Comparison of ENCODE assay signal across 8 cellular contexts in genomic region chr15:78638658-78639314, GRCh38. TPM values are rescaled to one million over a fixed set of nuclear protein-coding genes. Genes with fewer than 3 reads are reported as not detected.
DNase-seq lines count a peak whose midpoint lies in the region; ATAC-seq, FAIRE-seq and TF ChIP-seq lines count a peak whose summit lies in the region.

No MANE protein-coding gene starts in this region.

- peak; percentile 19 for FAIRE-seq in G401.6 (lab: Jason Lieb, UNC)
- FAIRE-seq in K562 (lab: Jason Lieb, UNC), result peak; percentile 85

- CTCF ChIA-PET in K562 (lab: Yijun Ruan, JAX; ENCODE audit: low intra/inter-chr PET ratio), result interaction anchor here (0.7 to 1.3 kb wide), 3 partner anchors 70 to 235 kb away, joined by 3 to 10 read pairs (median 3); no protein-coding TSS in a partner anchor

- TF ChIP-seq RAD21 in K562 (CRISPR knock-in tag; conservative IDR thresholded peaks at IDR 0.05 in 1 of 2, IDR thresholded peaks at IDR 0.05 in 1 of 2), result peak; percentile 47 to 72

- DNase-seq in LNCaP clone FGC (ENCODE audit: low read depth) (no peak), SK-MEL-5 (ENCODE audit: low read depth, low spot score) (peak; percentile 82), K562 (ENCODE audit: extremely low read depth in 1 of 4, low spot score in 3 of 4) (peak; percentile 71 to 76 (median 73)), left kidney (ENCODE audit: low read depth, low spot score) (peak; percentile 92), dedifferentiated amniotic fluid mesenchymal stem cell (ENCODE audit: extremely low spot score) (no peak)
- peak; percentile 77 for DNase-seq in stimulated activated CD8-positive, alpha-beta memory T cell treated with anti-CD3 and anti-CD28 coated beads, Interleukin-4, amount 100 ng/mL, for 48 hours

- peaks cover 3 to 12% of the 10 kb centered on the region in 2 experiments; a peak in 3 of 5 replicates for H3K4me1 ChIP-seq in K562 (replicated peaks in 1 of 2; ENCODE audit: control insufficient read depth in 2 of 2, insufficient read depth in 2 of 2, low read length in 2 of 2)

- no peak overlapping the region for H3K4me2 ChIP-seq in K562 (ENCODE audit: insufficient read depth, low read length)

- TF ChIP-seq POLR2A in K562 (conservative IDR thresholded peaks at IDR 0.05), result no peak

- 0 out of 2 replicates have a peak, but pooled peaks cover 3% of the 10 kb centered on the region for H4K20me1 ChIP-seq in K562 (replicated peaks; ENCODE audit: control insufficient read depth, insufficient read depth, low read length)

- H3K9me3 ChIP-seq in K562 (replicated peaks; ENCODE audit: control insufficient read depth, insufficient read depth, low read depth, low read length), result no peaks in the 10 kb centered on the region

- POLR2A ChIA-PET in K562 (lab: Yijun Ruan, JAX), result interaction anchor here (1.3 kb wide), 1 partner anchor 11 kb away, joined by 3 read pairs; no protein-coding TSS in a partner anchor

- no peak for TF ChIP-seq EP300 in K562 (IDR thresholded peaks at IDR 0.05; ENCODE audit: low read length)

- H2AFZ ChIP-seq in K562 (ENCODE audit: low read depth, low read length), result no peak overlapping the region

- intact Hi-C loops in K562 (cut with micrococcal nuclease), result loop anchor here (1.0 to 5.0 kb wide), 2 partner anchors 71 to 114 kb away; no protein-coding TSS in a partner anchor

- no peaks in the 10 kb centered on the region for H3K79me2 ChIP-seq in K562 (ENCODE audit: control insufficient read depth, insufficient read depth, low read length)

- H3K36me3 ChIP-seq in K562 (ENCODE audit: control insufficient read depth, insufficient read depth, low read length), result no peaks in the 10 kb centered on the region

- no peaks in the 10 kb centered on the region for H3K9me1 ChIP-seq in K562 (ENCODE audit: control insufficient read depth, insufficient read depth, low read length)

- H3K27me3 ChIP-seq in K562 (ENCODE audit: control insufficient read depth in 2 of 2, insufficient read depth in 2 of 2, low read length in 2 of 2), result peaks cover 9 to 38% of the 10 kb centered on the region in 2 experiments; a peak in 4 of 5 replicates

- H3K9ac ChIP-seq in K562 (ENCODE audit: insufficient read depth in 1 of 2, low read depth in 2 of 2, low read length in 2 of 2), result no peak overlapping the region

- no peak overlapping the region for H3K27ac ChIP-seq in K562 (ENCODE audit: extremely low read depth, low read depth, low read length)

- in situ Hi-C loops in SK-MEL-5 (cut with HindIII; ENCODE audit: low pct_unique_long_range_greater_than_20kb, low sequenced_read_pairs) (no loop called here), K562 (cut with MboI) (no loop called here)

- ATAC-seq in K562 (peak; percentile 89), GM18861 (IDR thresholded peaks at IDR 0.05; ENCODE audit: unreplicated experiment) (no peak)

- peak; percentile 66 for TF ChIP-seq CTCF in LNCaP clone FGC (IDR thresholded peaks at IDR 0.05; ENCODE audit: control insufficient read depth, extremely low read depth, insufficient read depth)
- TF ChIP-seq CTCF in K562 (IDR thresholded peaks at IDR 0.05 in 2 of 3, conservative IDR thresholded peaks at IDR 0.05 in 1 of 3; ENCODE audit: insufficient read depth in 2 of 3, low read depth in 1 of 3, low read length in 3 of 3), result peak; percentile 69 to 78 (median 73)

- WGBS in K562 (ENCODE audit: insufficient coverage, low coverage, missing lambda C conversion rate), result 3% methylated on average over 2 of the region's 4 CpGs

- H3K4me3 ChIP-seq in LNCaP clone FGC (ENCODE audit: low read depth, low read length), result no peak overlapping the region
- H3K4me3 ChIP-seq in K562, result no peak overlapping the region

- no TSS peak for BruUV-seq in K562 (replicated peaks; lab: Mats Ljungman, UMichigan)

TF ChIP-seq in K562, 482 proteins besides CTCF, POLR2A, EP300 and RAD21:
- no peak for TF ChIP-seq ATF1 (CRISPR knock-in tag; IDR thresholded peaks at IDR 0.05)
- TF ChIP-seq ATF1 (tag; IDR thresholded peaks at IDR 0.05), result no peak
- TF ChIP-seq SNIP1 (IDR thresholded peaks at IDR 0.05; ENCODE audit: low read depth), result peak; percentile 88
- TF ChIP-seq SMC3 (conservative IDR thresholded peaks at IDR 0.05; ENCODE audit: insufficient read depth, low read depth, low read length), result peak; percentile 76
- peak; percentile 26; the same call in 1 of the 2 replicates for TF ChIP-seq JUND (IDR thresholded peaks at IDR 0.05; ENCODE audit: borderline replicate concordance, low read depth, low read length)
- no peak for TF ChIP-seq JUND (tag; IDR thresholded peaks at IDR 0.05; ENCODE audit: borderline replicate concordance, low read depth, low read length)

RNA-seq across cellular contexts. Expression of gene CHRNB4, which starts 2.2 kb away (rescaled TPM):
- total RNA-seq in SK-MEL-5 (2014; rRNA removed; shearing (Covaris generic)), result 0.05 and 0.08 TPM in 2 replicates
- 0.20 and 0.31 TPM in 2 replicates for polyA plus RNA-seq in SK-MEL-5 (2015; cell fraction: cytosol; rRNA removed)
- not detected in 2 replicates for polyA plus RNA-seq in SK-MEL-5 (2015; cell fraction: nucleus; rRNA removed)
- not detected in 2 replicates for total RNA-seq in K562 (2011; cell fraction: chromatin; rRNA removed; ENCODE audit: low replicate concordance)
- total RNA-seq in K562 (2011; cell fraction: nucleolus; rRNA removed), result not detected in 2 replicates
- not detected in 2 replicates for total RNA-seq in K562 (2011; cell fraction: nucleoplasm; rRNA removed)
- 0.18 TPM in 1 of 2 replicates, not detected in the other for total RNA-seq in K562 (2014; rRNA removed)
- total RNA-seq in K562 (2014; rRNA removed; fragmentation: Illumina TruSeq; extraction: Trizol), result not detected in 2 replicates
- not detected in 2 replicates for total RNA-seq in K562 (2015; rRNA removed; fragmentation: Illumina TruSeq; extraction: Trizol)
- total RNA-seq in K562 (2021), result not detected in 2 replicates
- polyA plus RNA-seq in K562 (2011; rRNA removed), result not detected in 2 replicates
- polyA plus RNA-seq in K562 (2011; cell fraction: cytosol; rRNA removed), result 0.04 TPM in 1 of 2 replicates, not detected in the other
- 0.04 TPM in 1 of 2 replicates, not detected in the other for polyA plus RNA-seq in K562 (2011; cell fraction: nucleus; rRNA removed)
- polyA plus RNA-seq in K562 (2012), result not detected in 2 replicates
- not detected in 2 replicates for polyA plus RNA-seq in K562 (2014; fragmentation: Illumina TruSeq; extraction: Trizol)
- polyA plus RNA-seq in K562 (2014; fragmentation: Nextera tagmentation; extraction: Ambion mirVana), result under 1 TPM in 1 of 2 experiments, not detected in 1; 0.08 TPM
- polyA plus RNA-seq in K562 (2014; rRNA removed), result not detected in 2 replicates
- polyA minus RNA-seq in K562 (2011; rRNA and poly(A)+ RNA removed), result not detected in 2 replicates
- not detected in 2 replicates for polyA minus RNA-seq in K562 (2011; cell fraction: cytosol; rRNA and poly(A)+ RNA removed)
- not detected in 2 replicates for polyA minus RNA-seq in K562 (2011; cell fraction: nucleus; rRNA and poly(A)+ RNA removed)

RNA-seq across cellular contexts. Expression of gene CHRNA3, which starts 18.0 kb away (rescaled TPM):
- total RNA-seq in SK-MEL-5 (2014; rRNA removed; shearing (Covaris generic)), result 0.74 and 2.1 TPM in 2 replicates
- polyA plus RNA-seq in SK-MEL-5 (2015; cell fraction: cytosol; rRNA removed), result 1.6 and 2.9 TPM in 2 replicates
- polyA plus RNA-seq in SK-MEL-5 (2015; cell fraction: nucleus; rRNA removed), result 0.99 and 3.3 TPM in 2 replicates
- not detected in 2 replicates for total RNA-seq in K562 (2011; cell fraction: chromatin; rRNA removed; ENCODE audit: low replicate concordance)
- total RNA-seq in K562 (2011; cell fraction: nucleolus; rRNA removed), result not detected in 2 replicates
- total RNA-seq in K562 (2011; cell fraction: nucleoplasm; rRNA removed), result not detected in 2 replicates
- not detected in 2 replicates for total RNA-seq in K562 (2014; rRNA removed)
- not detected in 2 replicates for total RNA-seq in K562 (2014; rRNA removed; fragmentation: Illumina TruSeq; extraction: Trizol)
- total RNA-seq in K562 (2015; rRNA removed; fragmentation: Illumina TruSeq; extraction: Trizol), result not detected in 2 replicates
- not detected in 2 replicates for total RNA-seq in K562 (2021)
- polyA plus RNA-seq in K562 (2011; rRNA removed), result not detected in 2 replicates
- polyA plus RNA-seq in K562 (2011; cell fraction: cytosol; rRNA removed), result not detected in 2 replicates
- polyA plus RNA-seq in K562 (2011; cell fraction: nucleus; rRNA removed), result not detected in 2 replicates
- polyA plus RNA-seq in K562 (2012), result 0.07 and 0.31 TPM in 2 replicates
- polyA plus RNA-seq in K562 (2014; fragmentation: Illumina TruSeq; extraction: Trizol), result not detected in 2 replicates
- under 1 TPM in 1 of 2 experiments, not detected in 1; 0.01 TPM for polyA plus RNA-seq in K562 (2014; fragmentation: Nextera tagmentation; extraction: Ambion mirVana)
- not detected in 2 replicates for polyA plus RNA-seq in K562 (2014; rRNA removed)
- polyA minus RNA-seq in K562 (2011; rRNA and poly(A)+ RNA removed), result not detected in 2 replicates
- polyA minus RNA-seq in K562 (2011; cell fraction: cytosol; rRNA and poly(A)+ RNA removed), result not detected in 2 replicates
- not detected in 2 replicates for polyA minus RNA-seq in K562 (2011; cell fraction: nucleus; rRNA and poly(A)+ RNA removed)

Comparison
In these comparisons a context has a peak if more than half of its experiments do, and no peak if none do; other contexts are left out.
1. DNase-seq: peak in SK-MEL-5 (single experiment), K562 (4 of 4), left kidney (single experiment) and stimulated activated CD8-positive, alpha-beta memory T cell treated with anti-CD3 and anti-CD28 coated beads, Interleukin-4, amount 100 ng/mL, for 48 hours (single experiment); none in LNCaP clone FGC (single experiment) and dedifferentiated amniotic fluid mesenchymal stem cell (single experiment).